18 cellular contexts compared by ENCODE assay signal in the genomic region with DNA sequence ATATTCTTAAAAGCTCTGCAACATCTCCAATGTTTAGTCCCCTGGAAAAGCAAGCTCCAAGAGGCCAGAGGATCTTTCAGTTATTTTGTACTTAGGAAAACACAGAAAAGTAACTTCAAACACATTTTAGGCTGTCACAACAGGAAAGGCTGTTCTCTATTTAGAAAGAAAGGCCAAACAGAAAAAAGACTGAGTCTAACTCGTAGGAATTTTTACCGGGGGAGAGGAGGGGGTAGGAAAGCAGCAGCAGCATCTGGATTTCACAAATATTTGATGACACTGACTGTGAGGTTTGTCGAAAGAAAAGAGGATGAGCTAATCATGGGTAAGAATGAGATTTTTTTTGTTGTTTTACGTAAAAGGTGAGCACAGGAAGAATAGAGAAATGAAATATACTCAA.
DNase-seq lines count a peak whose midpoint lies in the region; ATAC-seq and TF ChIP-seq lines count a peak whose summit lies in the region.
"Had no signal": no experiment of that assay in that cellular context is flagged by ENCODE, and none has a peak within 500 bp of the region (broad histone marks: within the 10 kb centered on the region; RNA-seq: fewer than 3 reads in every experiment).

No MANE protein-coding gene starts in this region.

- H4K8ac ChIP-seq in mesenchymal stem cell (ENCODE audit: low read length): no peak overlapping the region

- no peak overlapping the region for H2AK5ac ChIP-seq in mesenchymal stem cell (ENCODE audit: low read length, severe bottlenecking)

- H3K27ac Mint-ChIP-seq in T-helper 2 cell treated with Interferon-gamma antibody and Interleukin-4, amounts not matched to agents 5 μg/mL and 100 μg/mL, for 36 hours: no peak overlapping the region
- H3K27ac Mint-ChIP-seq: activated CD8-positive, alpha-beta memory T cell treated with anti-CD3 and anti-CD28 coated beads, Interleukin-2, amount 10 ng/mL, durations not matched to agents 7 days and 5 days; type B pancreatic cell had no signal

- H3K9me3 Mint-ChIP-seq in T-helper 2 cell treated with Interferon-gamma antibody and Interleukin-4, amounts not matched to agents 5 μg/mL and 100 μg/mL, for 36 hours: no peaks in the 10 kb centered on the region
- H3K9me3 Mint-ChIP-seq: H9, type B pancreatic cell had no signal

- no peak for TF ChIP-seq CTCF in cardiac muscle cell (IDR thresholded peaks at IDR 0.05; ENCODE audit: low read depth, low read length)
- TF ChIP-seq CTCF in vagina (IDR thresholded peaks at IDR 0.05): no peak

- H3K9me3 ChIP-seq in cardiac muscle cell (ENCODE audit: low read depth) (no peaks in the 10 kb centered on the region), right cardiac atrium (ENCODE audit: control insufficient read depth, low read length) (no peaks in the 10 kb centered on the region), ectodermal cell (ENCODE audit: control insufficient read depth, low read length) (no peaks in the 10 kb centered on the region), mesenchymal stem cell (ENCODE audit: control insufficient read depth, low read length) (no peaks in the 10 kb centered on the region), vagina (no peaks in the 10 kb centered on the region)
- H3K9me3 ChIP-seq: left lung had no signal

- 48% methylated on average over 4 of the region's 4 CpGs for WGBS in right cardiac atrium
- 68 to 81% methylated on average over 3 to 4 of the region's 4 CpGs for WGBS in ectodermal cell, 2 experiments
- 2% methylated on average over 3 of the region's 4 CpGs for WGBS in mesenchymal stem cell

- no peak overlapping the region for H3K4ac ChIP-seq in mesenchymal stem cell (ENCODE audit: low read depth in 1 of 2, low read length in 2 of 2)

- H3K18ac ChIP-seq in mesenchymal stem cell (ENCODE audit: low read depth in 1 of 2, low read length in 2 of 2): no peak overlapping the region

- H2BK12ac ChIP-seq in mesenchymal stem cell (ENCODE audit: low read length in 2 of 2): no peak overlapping the region

- no peaks in the 10 kb centered on the region for H3K27me3 ChIP-seq in cardiac muscle cell
- H3K27me3 ChIP-seq in right cardiac atrium (ENCODE audit: control insufficient read depth, insufficient read depth): no peaks in the 10 kb centered on the region
- no peaks in the 10 kb centered on the region for H3K27me3 ChIP-seq in ectodermal cell (ENCODE audit: control insufficient read depth, insufficient read depth, low read length, poor library complexity, severe bottlenecking)
- H3K27me3 ChIP-seq in mesenchymal stem cell (ENCODE audit: control insufficient read depth in 1 of 2, insufficient read depth in 1 of 2, low read length in 2 of 2): no peaks in the 10 kb centered on the region
- H3K27me3 ChIP-seq in vagina: no peaks in the 10 kb centered on the region
- H3K27me3 ChIP-seq: left lung had no signal

- no peak overlapping the region for H3K4me3 ChIP-seq in cardiac muscle cell
- H3K4me3 ChIP-seq in right cardiac atrium (ENCODE audit: low read length): no peak overlapping the region
- no peak overlapping the region for H3K4me3 ChIP-seq in ectodermal cell (ENCODE audit: insufficient read depth, low read depth, low read length)
- H3K4me3 ChIP-seq in mesenchymal stem cell (ENCODE audit: insufficient read depth in 1 of 2, low read depth in 1 of 2, low read length in 2 of 2): peak overlapping the region in 1 of 2 experiments; percentile 15
- no peak overlapping the region for H3K4me3 ChIP-seq in vagina
- H3K4me3 ChIP-seq: left lung had no signal

- no peak overlapping the region for H4K91ac ChIP-seq in mesenchymal stem cell (ENCODE audit: low read length)

- no peak overlapping the region for H2BK15ac ChIP-seq in mesenchymal stem cell (ENCODE audit: low read depth, poor library complexity, severe bottlenecking)

- no peak overlapping the region for H3K4me3 Mint-ChIP-seq in T-helper 2 cell treated with Interferon-gamma antibody and Interleukin-4, amounts not matched to agents 5 μg/mL and 100 μg/mL, for 36 hours
- H3K4me3 Mint-ChIP-seq: activated CD8-positive, alpha-beta memory T cell treated with anti-CD3 and anti-CD28 coated beads, Interleukin-2, amount 10 ng/mL, durations not matched to agents 7 days and 5 days; H9; type B pancreatic cell had no signal

- H3K4me1 ChIP-seq in cardiac muscle cell (ENCODE audit: low read depth) (peaks cover 12% of the 10 kb centered on the region), right cardiac atrium (ENCODE audit: control insufficient read depth, insufficient read depth, low read length) (no peaks in the 10 kb centered on the region), ectodermal cell (ENCODE audit: control insufficient read depth, insufficient read depth, low read length) (no peaks in the 10 kb centered on the region), mesenchymal stem cell (ENCODE audit: control insufficient read depth, insufficient read depth, low read depth, low read length) (no peaks in the 10 kb centered on the region), vagina (peaks cover 10% of the 10 kb centered on the region)

- peaks cover 8% of the 10 kb centered on the region for H3K79me1 ChIP-seq in mesenchymal stem cell (replicated peaks; ENCODE audit: low read length, poor library complexity, severe bottlenecking)

- H3K36me3 ChIP-seq in cardiac muscle cell: no peaks in the 10 kb centered on the region
- H3K36me3 ChIP-seq in ectodermal cell (ENCODE audit: control insufficient read depth, insufficient read depth, low read length): no peaks in the 10 kb centered on the region
- H3K36me3 ChIP-seq in mesenchymal stem cell (ENCODE audit: control insufficient read depth in 1 of 2, insufficient read depth in 2 of 2, low read depth in 1 of 2, low read length in 2 of 2): peaks cover 2 to 10% of the 10 kb centered on the region in 2 experiments
- H3K36me3 ChIP-seq in vagina: no peaks in the 10 kb centered on the region
- H3K36me3 ChIP-seq: left lung had no signal

- no peak overlapping the region for H2BK5ac ChIP-seq in mesenchymal stem cell (ENCODE audit: low read depth, low read length, poor library complexity, severe bottlenecking)

- H3K4me2 ChIP-seq in mesenchymal stem cell (ENCODE audit: low read length, poor library complexity, severe bottlenecking): no peak overlapping the region

- no peak overlapping the region for H3K23ac ChIP-seq in mesenchymal stem cell (ENCODE audit: low read length in 2 of 2)

- no peaks in the 10 kb centered on the region for H3K27me3 Mint-ChIP-seq in T-helper 2 cell treated with Interferon-gamma antibody and Interleukin-4, amounts not matched to agents 5 μg/mL and 100 μg/mL, for 36 hours (ENCODE audit: low read depth)
- H3K27me3 Mint-ChIP-seq: activated CD8-positive, alpha-beta memory T cell treated with anti-CD3 and anti-CD28 coated beads, Interleukin-2, amount 10 ng/mL, durations not matched to agents 7 days and 5 days; type B pancreatic cell had no signal

- no peak overlapping the region for H2BK120ac ChIP-seq in mesenchymal stem cell (ENCODE audit: low read depth, low read length)

- H2AFZ ChIP-seq in mesenchymal stem cell (ENCODE audit: low read depth, low read length): no peak overlapping the region

- H3K36me3 Mint-ChIP-seq in T-helper 2 cell treated with Interferon-gamma antibody and Interleukin-4, amounts not matched to agents 5 μg/mL and 100 μg/mL, for 36 hours (ENCODE audit: low read depth): peaks cover 3% of the 10 kb centered on the region
- H3K36me3 Mint-ChIP-seq: type B pancreatic cell had no signal

- H3K9ac ChIP-seq in mesenchymal stem cell (ENCODE audit: low read length): peak overlapping the region; percentile 81

- H3K14ac ChIP-seq in mesenchymal stem cell (ENCODE audit: low read length in 2 of 2): no peak overlapping the region

- DNase-seq in cardiac muscle cell (ENCODE audit: low read depth in 1 of 2, low spot score in 1 of 2) (peak in 1 of 2 donors; percentile 62), right cardiac atrium (no peak), mesenchymal stem cell (peak; percentile 82), vagina (ENCODE audit: extremely low spot score in 2 of 2) (no peak)
- DNase-seq in T-helper 2 cell treated with Interferon-gamma antibody and Interleukin-4, amounts not matched to agents 5 μg/mL and 100 μg/mL, for 36 hours (ENCODE audit: low spot score): no peak
- DNase-seq: activated CD8-positive, alpha-beta memory T cell treated with anti-CD3 and anti-CD28 coated beads, Interleukin-2, amount 10 ng/mL, durations not matched to agents 7 days and 5 days; activated naive CD4-positive, alpha-beta T cell treated with anti-CD3 and anti-CD28 coated beads, Interleukin-2, amount 50 U/mL, for 16 hours; DMS153; H9; left lung; NCI-H1105; NCI-H510A treated with DMSO at 0.1 percent for 48 hours; stimulated activated CD4-positive, alpha-beta T cell treated with anti-CD3 and anti-CD28 coated beads, Interleukin-15, amount 100 ng/mL, for 24 hours had no signal

- ATAC-seq in right cardiac atrium: no peak
- ATAC-seq in HG03025 (IDR thresholded peaks at IDR 0.05; ENCODE audit: low FRiP score, unreplicated experiment): no peak
- ATAC-seq in HG03442 (IDR thresholded peaks at IDR 0.05; ENCODE audit: unreplicated experiment): no peak
- ATAC-seq: activated CD8-positive, alpha-beta memory T cell treated with anti-CD3 and anti-CD28 coated beads, Interleukin-2, amount 10 ng/mL, durations not matched to agents 7 days and 5 days; left lung had no signal

- H3K4me1 Mint-ChIP-seq in T-helper 2 cell treated with Interferon-gamma antibody and Interleukin-4, amounts not matched to agents 5 μg/mL and 100 μg/mL, for 36 hours (ENCODE audit: low read depth): peaks cover 10% of the 10 kb centered on the region
- H3K4me1 Mint-ChIP-seq: activated CD8-positive, alpha-beta memory T cell treated with anti-CD3 and anti-CD28 coated beads, Interleukin-2, amount 10 ng/mL, durations not matched to agents 7 days and 5 days had no signal

- intact Hi-C loops in right cardiac atrium (cut with DNase I): no loop called here
- intact Hi-C loops in vagina (cut with DNase I): no loop called here

- no peak for TF ChIP-seq POLR2A in vagina (IDR thresholded peaks at IDR 0.05)

- H3K27ac ChIP-seq in cardiac muscle cell (peak overlapping the region; percentile 69), right cardiac atrium (ENCODE audit: low read length) (no peak overlapping the region), ectodermal cell (ENCODE audit: insufficient read depth, low read depth, low read length, poor library complexity, severe bottlenecking) (peak overlapping the region; percentile 22), mesenchymal stem cell (ENCODE audit: low read length, poor library complexity, severe bottlenecking) (peak overlapping the region; percentile 14), vagina (peak overlapping the region; percentile 47)
- H3K27ac ChIP-seq: 22Rv1, left lung had no signal
